ENCODE assay signal across 30 cellular contexts in genomic region chr5:150296496-150296895, GRCh38. TPM values are rescaled to one million over a fixed set of nuclear protein-coding genes. Genes with fewer than 3 reads are reported as not detected.
"Had no signal": no experiment of that assay in that cellular context is flagged by ENCODE, and none has a peak within 500 bp of the region (broad histone marks: within the 10 kb centered on the region; RNA-seq: fewer than 3 reads in every experiment).

No MANE protein-coding gene starts in this region.

- H3K4me1 ChIP-seq: adrenal gland, ascending aorta, thyroid gland had no signal

- H3K36me3 Mint-ChIP-seq: activated CD8-positive, alpha-beta memory T cell treated with anti-CD3 and anti-CD28 coated beads, Interleukin-2, amount 10 ng/mL, durations not matched to agents 7 days and 5 days; activated naive CD8-positive, alpha-beta T cell; brain; memory B cell had no signal

- H3K9ac ChIP-seq: parathyroid adenoma had no signal

- H2AFZ ChIP-seq: parathyroid adenoma had no signal

- H3K9me3 ChIP-seq: adrenal gland, ascending aorta, esophagus squamous epithelium, right atrium auricular region, thyroid gland, upper lobe of left lung had no signal

- H3K4me3 ChIP-seq: adrenal gland, ascending aorta, esophagus squamous epithelium, right atrium auricular region, skin epidermis, thyroid gland, upper lobe of left lung had no signal

- H3K27ac ChIP-seq: adrenal gland, ascending aorta, parathyroid adenoma, right atrium auricular region, thyroid gland, upper lobe of left lung had no signal

- H3K79me2 ChIP-seq: parathyroid adenoma had no signal

- ATAC-seq: activated CD8-positive, alpha-beta memory T cell treated with anti-CD3 and anti-CD28 coated beads, Interleukin-2, amount 10 ng/mL, durations not matched to agents 7 days and 5 days; activated CD8-positive, alpha-beta T cell treated with anti-CD3 and anti-CD28 coated beads, Interleukin-2, amount 10 ng/mL, durations not matched to agents 7 days and 5 days; naive thymus-derived CD4-positive, alpha-beta T cell had no signal

- DNase-seq: activated B cell treated with CpG ODN at 0.5 μM for 24 hours; activated CD8-positive, alpha-beta memory T cell treated with anti-CD3 and anti-CD28 coated beads, Interleukin-2, amount 10 ng/mL, durations not matched to agents 7 days and 5 days; activated CD8-positive, alpha-beta T cell treated with anti-CD3 and anti-CD28 coated beads, Interleukin-2, amount 10 ng/mL, durations not matched to agents 7 days and 5 days; activated naive CD4-positive, alpha-beta T cell treated with Interleukin-2 at 50 U/mL for 16 hours; activated T-cell treated with anti-CD3 and anti-CD28 coated beads, Interleukin-2, amount 50 U/mL, for 48 hours; adrenal gland; effector CD4-positive, alpha-beta T cell; esophagus squamous epithelium; glutamatergic neuron; islet precursor cell; midbrain; naive thymus-derived CD4-positive, alpha-beta T cell; stimulated activated CD4-positive, alpha-beta T cell treated with anti-CD3 and anti-CD28 coated beads, Interleukin-12 subunit alpha, Interleukin-12 subunit beta, amount 100 ng/mL, for 4 hours; stimulated activated CD4-positive, alpha-beta T cell treated with anti-CD3 and anti-CD28 coated beads, Interleukin-4, amount 100 ng/mL, for 1 hour; T-helper 1 cell; thyroid gland; upper lobe of left lung had no signal

- H3K27me3 ChIP-seq: adrenal gland, ascending aorta, right atrium auricular region, thyroid gland had no signal

- H3K36me3 ChIP-seq: adrenal gland, ascending aorta, esophagus squamous epithelium, right atrium auricular region, thyroid gland, upper lobe of left lung had no signal

- H3K27ac Mint-ChIP-seq: activated B cell treated with CpG ODN at 0.5 μM for 24 hours; activated CD8-positive, alpha-beta memory T cell treated with anti-CD3 and anti-CD28 coated beads, Interleukin-2, amount 10 ng/mL, durations not matched to agents 7 days and 5 days; activated CD8-positive, alpha-beta T cell treated with anti-CD3 and anti-CD28 coated beads, Interleukin-2, amount 10 ng/mL, durations not matched to agents 7 days and 5 days; activated naive CD8-positive, alpha-beta T cell; dendritic cell treated with granulocyte-macrophage colony-stimulating factor and Interleukin-4, amounts not matched to agents 40 ng/mL and 50 ng/mL, for 4 days; memory B cell; naive thymus-derived CD4-positive, alpha-beta T cell; stimulated activated naive CD8-positive, alpha-beta T cell treated with anti-CD3 and anti-CD28 coated beads, Interleukin-15, Interleukin-2, amounts not matched to agents 100 ng/mL and 50 ng/mL, for 24 hours; T-helper 2 cell treated with Interferon-gamma antibody and Interleukin-4, amounts not matched to agents 5 μg/mL and 100 μg/mL, for 36 hours had no signal

- H3K4me3 Mint-ChIP-seq: activated B cell treated with CpG ODN at 0.5 μM for 24 hours; activated CD8-positive, alpha-beta memory T cell treated with anti-CD3 and anti-CD28 coated beads, Interleukin-2, amount 10 ng/mL, durations not matched to agents 7 days and 5 days; activated CD8-positive, alpha-beta T cell treated with anti-CD3 and anti-CD28 coated beads, Interleukin-2, amount 10 ng/mL, durations not matched to agents 7 days and 5 days; activated naive CD8-positive, alpha-beta T cell; brain; dendritic cell treated with granulocyte-macrophage colony-stimulating factor and Interleukin-4, amounts not matched to agents 40 ng/mL and 50 ng/mL, for 4 days; memory B cell; naive thymus-derived CD4-positive, alpha-beta T cell; stimulated activated naive CD8-positive, alpha-beta T cell treated with anti-CD3 and anti-CD28 coated beads, Interleukin-15, Interleukin-2, amounts not matched to agents 100 ng/mL and 50 ng/mL, for 24 hours; T-helper 2 cell treated with Interferon-gamma antibody and Interleukin-4, amounts not matched to agents 5 μg/mL and 100 μg/mL, for 36 hours had no signal

- H3K4me1 Mint-ChIP-seq: activated B cell treated with CpG ODN at 0.5 μM for 24 hours; activated CD8-positive, alpha-beta memory T cell treated with anti-CD3 and anti-CD28 coated beads, Interleukin-2, amount 10 ng/mL, durations not matched to agents 7 days and 5 days; memory B cell had no signal

- H3K9me3 Mint-ChIP-seq: activated B cell treated with CpG ODN at 0.5 μM for 24 hours; dendritic cell treated with granulocyte-macrophage colony-stimulating factor and Interleukin-4, amounts not matched to agents 40 ng/mL and 50 ng/mL, for 4 days; memory B cell; naive thymus-derived CD4-positive, alpha-beta T cell; stimulated activated naive CD8-positive, alpha-beta T cell treated with anti-CD3 and anti-CD28 coated beads, Interleukin-15, Interleukin-2, amounts not matched to agents 100 ng/mL and 50 ng/mL, for 24 hours; T-helper 2 cell treated with Interferon-gamma antibody and Interleukin-4, amounts not matched to agents 5 μg/mL and 100 μg/mL, for 36 hours had no signal

RNA-seq across cellular contexts. Expression of gene ARSI, which starts 6.2 kb away (rescaled TPM):
- total RNA-seq: activated B cell treated with CpG ODN at 0.5 μM for 24 hours; activated CD8-positive, alpha-beta memory T cell treated with anti-CD3 and anti-CD28 coated beads, Interleukin-2, amount 10 ng/mL, durations not matched to agents 7 days and 5 days; activated CD8-positive, alpha-beta T cell treated with anti-CD3 and anti-CD28 coated beads, Interleukin-2, amount 10 ng/mL, durations not matched to agents 7 days and 5 days; ascending aorta; pulmonary artery endothelial cell had no signal
- polyA plus RNA-seq: naive thymus-derived CD4-positive, alpha-beta T cell; neural cell had no signal

RNA-seq across cellular contexts. Expression of gene CAMK2A, which starts 6.9 kb away (rescaled TPM):
- total RNA-seq: activated B cell treated with CpG ODN at 0.5 μM for 24 hours; activated CD8-positive, alpha-beta memory T cell treated with anti-CD3 and anti-CD28 coated beads, Interleukin-2, amount 10 ng/mL, durations not matched to agents 7 days and 5 days; activated CD8-positive, alpha-beta T cell treated with anti-CD3 and anti-CD28 coated beads, Interleukin-2, amount 10 ng/mL, durations not matched to agents 7 days and 5 days; ascending aorta; naive thymus-derived CD4-positive, alpha-beta T cell; pulmonary artery endothelial cell; subcutaneous adipose tissue; thyroid gland had no signal
- polyA plus RNA-seq: naive thymus-derived CD4-positive, alpha-beta T cell had no signal
